In genomic region chr3:183307749-183308148, GRCh38 we compare ENCODE assay signal across 25 cellular contexts. TPM values are rescaled to one million over a fixed set of nuclear protein-coding genes. Genes with fewer than 3 reads are reported as not detected.
DNase-seq lines count a peak whose midpoint lies in the region; ATAC-seq and TF ChIP-seq lines count a peak whose summit lies in the region.
"Had no signal": no experiment of that assay in that cellular context is flagged by ENCODE, and none has a peak within 500 bp of the region (broad histone marks: within the 10 kb centered on the region; RNA-seq: fewer than 3 reads in every experiment).

No MANE protein-coding gene starts in this region.

- H3K36me3 Mint-ChIP-seq in activated naive CD8-positive, alpha-beta T cell treated with anti-CD3 and anti-CD28 coated beads, Interleukin-2, amount 50 U/mL, for 24 hours (ENCODE audit: low read depth): no peaks in the 10 kb centered on the region
- H3K36me3 Mint-ChIP-seq in stimulated activated naive B cell treated with anti-CD40 and anti-IgM and Interleukin-4, amounts not matched to agents 10 μg/mL and 1 μg/mL and 100 μg/mL, for 72 hours: peaks cover 4 to 14% of the 10 kb centered on the region in 2 donors
- no peaks in the 10 kb centered on the region for H3K36me3 Mint-ChIP-seq in neural progenitor cell
- H3K36me3 Mint-ChIP-seq: natural killer cell had no signal

- DNase-seq in HT-29 (ENCODE audit: low spot score): peak; percentile 45
- DNase-seq in activated naive CD8-positive, alpha-beta T cell treated with anti-CD3 and anti-CD28 coated beads, Interleukin-2, amount 50 U/mL, for 24 hours: no peak
- no peak for DNase-seq in stimulated activated naive B cell treated with anti-CD40 and anti-IgM and Interleukin-4, amounts not matched to agents 10 μg/mL and 1 μg/mL and 100 μg/mL, for 72 hours
- no peak for DNase-seq in superior temporal gyrus (ENCODE audit: extremely low spot score)
- DNase-seq in neural progenitor cell (ENCODE audit: low spot score): no peak
- DNase-seq: activated CD4-positive, alpha-beta T cell treated with anti-CD3 and anti-CD28 coated beads for 36 hours; activated gamma-delta T cell; activated T-cell treated with anti-CD3 and anti-CD28 coated beads, Interleukin-2, amount 50 U/mL, for 1 hour; adrenal gland; CD8-positive, alpha-beta T cell; HFFc6; KBM-7; mesendoderm; natural killer cell; NCI-H146; NCI-H524; RPMI8226; stimulated activated CD4-positive, alpha-beta T cell treated with anti-CD3 and anti-CD28 coated beads, Interleukin-4, amount 100 ng/mL, for 24 hours; stimulated activated naive CD4-positive, alpha-beta T cell; thyroid gland had no signal

- H3K4me1 ChIP-seq in liver (ENCODE audit: control insufficient read depth in 4 of 4, insufficient read depth in 4 of 4, low read length in 3 of 4): peaks cover 2 to 10% (median 6%) of the 10 kb centered on the region in 4 donors
- no peaks in the 10 kb centered on the region for H3K4me1 ChIP-seq in neural progenitor cell
- H3K4me1 ChIP-seq: thyroid gland had no signal

- H3K9me3 Mint-ChIP-seq in activated naive CD8-positive, alpha-beta T cell treated with anti-CD3 and anti-CD28 coated beads, Interleukin-2, amount 50 U/mL, for 24 hours: no peaks in the 10 kb centered on the region
- H3K9me3 Mint-ChIP-seq in stimulated activated naive B cell treated with anti-CD40 and anti-IgM and Interleukin-4, amounts not matched to agents 10 μg/mL and 1 μg/mL and 100 μg/mL, for 72 hours: no peaks in the 10 kb centered on the region
- no peaks in the 10 kb centered on the region for H3K9me3 Mint-ChIP-seq in neural progenitor cell
- H3K9me3 Mint-ChIP-seq: CD8-positive, alpha-beta T cell; HFFc6; natural killer cell; T-helper 1 cell treated with Interleukin-12 subunit alpha and Interleukin-12 subunit beta and Interleukin-4 antibody, amounts not matched to agents 30 μg/mL and 1 μg/mL, for 36 hours had no signal

- no peaks in the 10 kb centered on the region for H3F3A ChIP-seq in neural progenitor cell (ENCODE audit: low read depth)

- H3K4me1 Mint-ChIP-seq in activated naive CD8-positive, alpha-beta T cell treated with anti-CD3 and anti-CD28 coated beads, Interleukin-2, amount 50 U/mL, for 24 hours: peaks cover 29% of the 10 kb centered on the region
- H3K4me1 Mint-ChIP-seq in stimulated activated naive B cell treated with anti-CD40 and anti-IgM and Interleukin-4, amounts not matched to agents 10 μg/mL and 1 μg/mL and 100 μg/mL, for 72 hours: peaks cover 16 to 34% of the 10 kb centered on the region in 2 donors
- H3K4me1 Mint-ChIP-seq in neural progenitor cell: no peaks in the 10 kb centered on the region

- no peak for TF ChIP-seq RAD21 in liver (IDR thresholded peaks at IDR 0.05)

- no peak for TF ChIP-seq CTCF in liver (IDR thresholded peaks at IDR 0.05; ENCODE audit: low read depth, low read length, missing input control)
- no peak for TF ChIP-seq CTCF in neural progenitor cell (IDR thresholded peaks at IDR 0.05)

- H3K79me2 ChIP-seq in neural progenitor cell (ENCODE audit: low read depth): no peaks in the 10 kb centered on the region

- H3K4me3 Mint-ChIP-seq in activated naive CD8-positive, alpha-beta T cell treated with anti-CD3 and anti-CD28 coated beads, Interleukin-2, amount 50 U/mL, for 24 hours: no peak overlapping the region
- H3K4me3 Mint-ChIP-seq in stimulated activated naive B cell treated with anti-CD40 and anti-IgM and Interleukin-4, amounts not matched to agents 10 μg/mL and 1 μg/mL and 100 μg/mL, for 72 hours: peak overlapping the region; percentile 15 to 50
- H3K4me3 Mint-ChIP-seq in neural progenitor cell: no peak overlapping the region
- H3K4me3 Mint-ChIP-seq: activated CD4-positive, alpha-beta T cell treated with anti-CD3 and anti-CD28 coated beads for 36 hours; CD8-positive, alpha-beta T cell; HFFc6; natural killer cell had no signal

- H4K20me1 ChIP-seq in neural progenitor cell (ENCODE audit: low read depth): no peaks in the 10 kb centered on the region

- H3K9ac ChIP-seq in liver (ENCODE audit: low read depth in 1 of 2, low read length in 2 of 2): no peak overlapping the region
- no peak overlapping the region for H3K9ac ChIP-seq in neural progenitor cell

- ATAC-seq in activated naive CD8-positive, alpha-beta T cell treated with anti-CD3 and anti-CD28 coated beads, Interleukin-2, amount 50 U/mL, for 24 hours: no peak
- ATAC-seq in stimulated activated naive B cell treated with anti-CD40 and anti-IgM and Interleukin-4, amounts not matched to agents 10 μg/mL and 1 μg/mL and 100 μg/mL, for 72 hours (replicated peaks): no peak
- no peak for ATAC-seq in HG03439 (IDR thresholded peaks at IDR 0.05; ENCODE audit: unreplicated experiment)

- H3K4me2 ChIP-seq in neural progenitor cell: no peak overlapping the region

- WGBS in liver: 52% methylated on average over 2 of the region's 2 CpGs

- H3K27ac ChIP-seq in liver (ENCODE audit: low read depth in 1 of 2, low read length in 2 of 2) (no peak overlapping the region), neural progenitor cell (no peak overlapping the region)
- H3K27ac ChIP-seq: SK-N-MC, thyroid gland had no signal

- H3K36me3 ChIP-seq in liver (ENCODE audit: control insufficient read depth in 4 of 4, insufficient read depth in 3 of 4, low read depth in 1 of 4, low read length in 3 of 4) (no peaks in the 10 kb centered on the region), neural progenitor cell (no peaks in the 10 kb centered on the region)
- H3K36me3 ChIP-seq: right atrium auricular region, thyroid gland had no signal

- H3K27ac Mint-ChIP-seq in activated naive CD8-positive, alpha-beta T cell treated with anti-CD3 and anti-CD28 coated beads, Interleukin-2, amount 50 U/mL, for 24 hours: peak overlapping the region; percentile 48
- no peak overlapping the region for H3K27ac Mint-ChIP-seq in stimulated activated naive B cell treated with anti-CD40 and anti-IgM and Interleukin-4, amounts not matched to agents 10 μg/mL and 1 μg/mL and 100 μg/mL, for 72 hours
- H3K27ac Mint-ChIP-seq in neural progenitor cell: no peak overlapping the region
- H3K27ac Mint-ChIP-seq: CD8-positive, alpha-beta T cell; HFFc6 had no signal

- H3K27me3 ChIP-seq in liver (ENCODE audit: control insufficient read depth in 4 of 4, insufficient read depth in 4 of 4, low read length in 3 of 4): no peaks in the 10 kb centered on the region
- H3K27me3 ChIP-seq in neural progenitor cell: no peaks in the 10 kb centered on the region
- H3K27me3 ChIP-seq: adrenal gland, right atrium auricular region, thyroid gland had no signal

- H2AFZ ChIP-seq in neural progenitor cell (replicated peaks): no peak overlapping the region

- no peak overlapping the region for H3K4me3 ChIP-seq in liver (ENCODE audit: low read depth in 1 of 3, low read length in 3 of 3)
- no peak overlapping the region for H3K4me3 ChIP-seq in neural progenitor cell
- H3K4me3 ChIP-seq: adrenal gland, right atrium auricular region, SK-N-MC, thyroid gland had no signal

- H3K27me3 Mint-ChIP-seq in activated naive CD8-positive, alpha-beta T cell treated with anti-CD3 and anti-CD28 coated beads, Interleukin-2, amount 50 U/mL, for 24 hours: no peaks in the 10 kb centered on the region
- peaks cover 12 to 16% of the 10 kb centered on the region in 2 donors for H3K27me3 Mint-ChIP-seq in stimulated activated naive B cell treated with anti-CD40 and anti-IgM and Interleukin-4, amounts not matched to agents 10 μg/mL and 1 μg/mL and 100 μg/mL, for 72 hours
- H3K27me3 Mint-ChIP-seq in neural progenitor cell (ENCODE audit: insufficient read depth, low read depth): no peaks in the 10 kb centered on the region
- H3K27me3 Mint-ChIP-seq: activated CD4-positive, alpha-beta T cell treated with anti-CD3 and anti-CD28 coated beads for 36 hours had no signal

- H3K9me3 ChIP-seq in liver (ENCODE audit: control insufficient read depth in 4 of 4, low read length in 3 of 4) (no peaks in the 10 kb centered on the region), neural progenitor cell (ENCODE audit: low read depth) (no peaks in the 10 kb centered on the region)
- H3K9me3 ChIP-seq: adrenal gland, right atrium auricular region, thyroid gland had no signal

TF ChIP-seq in liver, 16 proteins besides CTCF, POLR2A, EP300 and RAD21:
- TF ChIP-seq HNF4A (conservative IDR thresholded peaks at IDR 0.05) (peak; percentile 41 to 43), MAX (IDR thresholded peaks at IDR 0.05) (no peak)

RNA-seq across cellular contexts. Expression of gene B3GNT5, which starts 54.7 kb away (rescaled TPM):
- total RNA-seq in HT-29 (2014; rRNA removed; shearing (Covaris generic)): 6.7 and 8.3 TPM in 2 replicates
- total RNA-seq in liver: 1 to 10 TPM in 1 of 2 donors, under 1 TPM in 1; 0.84 to 1.8 TPM
- under 1 TPM; 0.22 to 0.23 TPM for polyA plus RNA-seq in liver
- 9.0 and 14.1 TPM in 2 replicates for total RNA-seq in neural progenitor cell (ENCODE audit: low replicate concordance)
- total RNA-seq: HFFc6 had no signal

Comparison
In these comparisons a context has a peak if more than half of its experiments do, and no peak if none do; other contexts are left out.
1. H3K4me3 Mint-ChIP-seq: peak in stimulated activated naive B cell treated with anti-CD40 and anti-IgM and Interleukin-4, amounts not matched to agents 10 μg/mL and 1 μg/mL and 100 μg/mL, for 72 hours (2 of 2); none in activated naive CD8-positive, alpha-beta T cell treated with anti-CD3 and anti-CD28 coated beads, Interleukin-2, amount 50 U/mL, for 24 hours (single experiment) and neural progenitor cell (single experiment).